In genomic region chr2:17643031-17643615, GRCh38 we compare ENCODE assay signal across 9 cellular contexts.
A peak's percentile ranks its signal among the peaks of the same experiment; 100 is the strongest.
DNase-seq lines count a peak whose midpoint lies in the region; ATAC-seq and TF ChIP-seq lines count a peak whose summit lies in the region.
"Had no signal": no experiment of that assay in that cellular context is flagged by ENCODE, and none has a peak within 500 bp of the region (broad histone marks: within the 10 kb centered on the region; RNA-seq: fewer than 3 reads in every experiment).

No MANE protein-coding gene starts in this region.

- no peak for ATAC-seq in HG03045 (IDR thresholded peaks at IDR 0.05; ENCODE audit: unreplicated experiment)

- 11% methylated on average over 6 of the region's 6 CpGs for WGBS in smooth muscle cell (ENCODE audit: low lambda C conversion rate)

- H3K27me3 ChIP-seq in PC-9 (ENCODE audit: insufficient read depth, low read depth) (no peaks in the 10 kb centered on the region), smooth muscle cell (ENCODE audit: low read depth) (no peaks in the 10 kb centered on the region)

- POLR2A ChIA-PET in PC-9 (lab: Charles Lee; ENCODE audit: unreplicated experiment), result interaction anchor here (0.6 kb wide), 1 partner anchor 28 kb away, joined by 6 read pairs; no protein-coding TSS in a partner anchor

- no peaks in the 10 kb centered on the region for H3K36me3 Mint-ChIP-seq in T-helper 2 cell treated with Interferon-gamma antibody and Interleukin-4, amounts not matched to agents 5 μg/mL and 100 μg/mL, for 36 hours (ENCODE audit: low read depth)

- no peak for TF ChIP-seq CTCF in PC-9 (conservative IDR thresholded peaks at IDR 0.05)
- no peak for TF ChIP-seq CTCF in fibroblast of pulmonary artery (IDR thresholded peaks at IDR 0.05; ENCODE audit: low read length, missing control alignments)
- no peak for TF ChIP-seq CTCF in smooth muscle cell (IDR thresholded peaks at IDR 0.05; ENCODE audit: borderline replicate concordance, insufficient read depth, poor library complexity, severe bottlenecking)

- H3K27me3 Mint-ChIP-seq in T-helper 2 cell treated with Interferon-gamma antibody and Interleukin-4, amounts not matched to agents 5 μg/mL and 100 μg/mL, for 36 hours (ENCODE audit: low read depth), result peaks cover 3% of the 10 kb centered on the region
- H3K27me3 Mint-ChIP-seq: B cell had no signal

- H4K20me1 ChIP-seq in PC-9 (ENCODE audit: insufficient read depth) (no peaks in the 10 kb centered on the region), smooth muscle cell (ENCODE audit: low read depth) (no peaks in the 10 kb centered on the region)

- H3K4me1 ChIP-seq in PC-9 (replicated peaks; ENCODE audit: insufficient read depth), result peaks cover 28% of the 10 kb centered on the region
- H3K4me1 ChIP-seq in smooth muscle cell (ENCODE audit: low read depth), result peaks cover 7% of the 10 kb centered on the region

- H3F3A ChIP-seq in PC-9 (ENCODE audit: insufficient read depth, low read depth) (peaks cover 8% of the 10 kb centered on the region; the same call in 1 of the 2 replicates), smooth muscle cell (ENCODE audit: low read depth) (peaks cover 7% of the 10 kb centered on the region)

- H3K4me3 ChIP-seq in PC-9 (no peak overlapping the region), fibroblast of pulmonary artery (replicated peaks; ENCODE audit: low read depth, low read length) (no peak overlapping the region), smooth muscle cell (no peak overlapping the region)

- H3K36me3 ChIP-seq in PC-9 (ENCODE audit: low read depth), result no peaks in the 10 kb centered on the region
- no peaks in the 10 kb centered on the region for H3K36me3 ChIP-seq in smooth muscle cell (ENCODE audit: low read depth)

- H3K27ac ChIP-seq in PC-9 (peak overlapping the region; percentile 47; the same call in 1 of the 2 replicates), smooth muscle cell (ENCODE audit: low read depth) (peak overlapping the region; percentile 71)

- no peak overlapping the region for H3K9ac ChIP-seq in smooth muscle cell (ENCODE audit: low read depth)

- intact Hi-C loops in PC-9 (cut with micrococcal nuclease; ENCODE audit: unreplicated experiment), result no loop called here

- H3K79me2 ChIP-seq in PC-9 (ENCODE audit: low read depth), result no peaks in the 10 kb centered on the region
- no peaks in the 10 kb centered on the region for H3K79me2 ChIP-seq in smooth muscle cell (ENCODE audit: low read depth)

- H3K9me3 ChIP-seq in PC-9 (ENCODE audit: insufficient read depth, low read depth), result no peaks in the 10 kb centered on the region
- no peaks in the 10 kb centered on the region for H3K9me3 ChIP-seq in smooth muscle cell (replicated peaks; ENCODE audit: low read depth)

- peak; percentile 19 for DNase-seq in T-helper 2 cell treated with Interferon-gamma antibody and Interleukin-4, amounts not matched to agents 5 μg/mL and 100 μg/mL, for 36 hours (ENCODE audit: low spot score)
- DNase-seq in T-helper 2 cell (no peak), PC-9 (peak; percentile 32 to 74), fibroblast of pulmonary artery (ENCODE audit: low read depth) (peak; percentile 93), smooth muscle cell (lab: John Stamatoyannopoulos, UW; ENCODE audit: unreplicated experiment) (no peak), GM19240 (ENCODE audit: insufficient read length, low spot score) (no peak), ecto neural progenitor cell (ENCODE audit: low spot score) (no peak)

- no peaks in the 10 kb centered on the region for H3K9me2 ChIP-seq in PC-9 (ENCODE audit: insufficient read depth)

- peak overlapping the region; percentile 83 for H2AFZ ChIP-seq in PC-9
- no peak overlapping the region for H2AFZ ChIP-seq in smooth muscle cell (ENCODE audit: low read depth)

- CTCF ChIA-PET in PC-9 (lab: Charles Lee), result interaction anchor here (0.6 kb wide), 1 partner anchor 1144 kb away, joined by 3 read pairs; no protein-coding TSS in a partner anchor

- no TSS peak for BruUV-seq in PC-9 (replicated peaks; lab: Mats Ljungman, UMichigan)

- H3K9me3 Mint-ChIP-seq in T-helper 2 cell treated with Interferon-gamma antibody and Interleukin-4, amounts not matched to agents 5 μg/mL and 100 μg/mL, for 36 hours, result no peaks in the 10 kb centered on the region

- no peak overlapping the region for H3K27ac Mint-ChIP-seq in T-helper 2 cell treated with Interferon-gamma antibody and Interleukin-4, amounts not matched to agents 5 μg/mL and 100 μg/mL, for 36 hours
- H3K27ac Mint-ChIP-seq: B cell had no signal

- no peaks in the 10 kb centered on the region for H3K4me1 Mint-ChIP-seq in T-helper 2 cell treated with Interferon-gamma antibody and Interleukin-4, amounts not matched to agents 5 μg/mL and 100 μg/mL, for 36 hours (ENCODE audit: low read depth)

- no peak overlapping the region for H3K4me3 Mint-ChIP-seq in T-helper 2 cell treated with Interferon-gamma antibody and Interleukin-4, amounts not matched to agents 5 μg/mL and 100 μg/mL, for 36 hours
- H3K4me3 Mint-ChIP-seq: B cell had no signal

- H3K4me2 ChIP-seq in PC-9 (peak overlapping the region; percentile 38), smooth muscle cell (peak overlapping the region; percentile 25)

Comparison
In these comparisons a context has a peak if more than half of its experiments do, and no peak if none do; other contexts are left out.
1. DNase-seq: peak in T-helper 2 cell treated with Interferon-gamma antibody and Interleukin-4, amounts not matched to agents 5 μg/mL and 100 μg/mL, for 36 hours (single experiment), PC-9 (2 of 2) and fibroblast of pulmonary artery (single experiment); none in T-helper 2 cell (0 of 5), smooth muscle cell (single experiment), GM19240 (single experiment) and ecto neural progenitor cell (single experiment).